ENCODE assay signal across 21 cellular contexts in the genomic region with DNA sequence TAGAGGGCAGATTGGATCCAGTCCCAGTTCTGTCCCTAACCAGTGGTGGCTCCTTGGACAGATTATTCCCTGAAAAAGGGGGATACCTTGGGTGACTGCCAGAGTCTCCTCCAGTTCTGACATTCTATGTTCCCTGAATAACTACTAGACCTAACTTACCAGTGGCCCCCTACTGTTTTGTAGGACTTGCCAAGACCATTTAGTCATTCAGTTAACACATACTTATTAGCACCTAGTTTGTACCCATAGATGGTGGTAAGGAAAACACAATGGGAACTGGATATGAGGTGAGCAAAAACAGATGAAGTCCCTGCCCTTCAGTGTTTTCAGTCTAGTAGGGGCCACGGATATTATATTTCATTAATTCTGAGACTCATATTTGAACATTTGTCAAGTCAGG.
"Had no signal": no experiment of that assay in that cellular context is flagged by ENCODE, and none has a peak within 500 bp of the region (broad histone marks: within the 10 kb centered on the region; RNA-seq: fewer than 3 reads in every experiment).

No MANE protein-coding gene starts in this region.

- H3K9ac ChIP-seq: neural progenitor cell, parathyroid adenoma had no signal

- H3K4me1 ChIP-seq: uterus had no signal

- H3K27ac ChIP-seq: coronary artery, neural progenitor cell, parathyroid adenoma, suprapubic skin, transverse colon, upper lobe of right lung had no signal

- H3K27ac Mint-ChIP-seq: memory B cell; mesothelial cell of epicardium; naive thymus-derived CD4-positive, alpha-beta T cell; nephron; neural progenitor cell; progenitor cell of endocrine pancreas; stimulated activated naive CD8-positive, alpha-beta T cell treated with anti-CD3 and anti-CD28 coated beads, Interleukin-15, amount 100 ng/mL, for 72 hours had no signal

- H3K4me1 Mint-ChIP-seq: memory B cell had no signal

- H3K36me3 ChIP-seq: neural progenitor cell, transverse colon, upper lobe of right lung, uterus had no signal

- H3K9me3 ChIP-seq: suprapubic skin, transverse colon, upper lobe of right lung, uterus had no signal

- H3K27me3 ChIP-seq: suprapubic skin, transverse colon, upper lobe of right lung, uterus had no signal

- H3K27me3 Mint-ChIP-seq: memory B cell; progenitor cell of endocrine pancreas; stimulated activated naive CD8-positive, alpha-beta T cell treated with anti-CD3 and anti-CD28 coated beads, Interleukin-15, amount 100 ng/mL, for 72 hours had no signal

- H2AFZ ChIP-seq: neural progenitor cell, parathyroid adenoma had no signal

- ATAC-seq: left lobe of liver; sciatic nerve; stimulated activated naive CD8-positive, alpha-beta T cell treated with anti-CD3 and anti-CD28 coated beads, Interleukin-15, amount 100 ng/mL, for 72 hours; upper lobe of right lung had no signal

- H3K4me2 ChIP-seq: neural progenitor cell, smooth muscle cell had no signal

- H3K79me2 ChIP-seq: parathyroid adenoma had no signal

- H3K36me3 Mint-ChIP-seq: memory B cell, mesothelial cell of epicardium had no signal

- H3K9me3 Mint-ChIP-seq: memory B cell; mesothelial cell of epicardium; nephron; neural progenitor cell; stimulated activated naive CD8-positive, alpha-beta T cell treated with anti-CD3 and anti-CD28 coated beads, Interleukin-15, amount 100 ng/mL, for 72 hours had no signal

- H3K4me3 ChIP-seq: coronary artery, lung, neural progenitor cell, smooth muscle cell, suprapubic skin, transverse colon, upper lobe of right lung, uterus had no signal

- H3K4me3 Mint-ChIP-seq: memory B cell; mesothelial cell of epicardium; naive thymus-derived CD4-positive, alpha-beta T cell; nephron; neural progenitor cell; stimulated activated naive CD8-positive, alpha-beta T cell treated with anti-CD3 and anti-CD28 coated beads, Interleukin-15, amount 100 ng/mL, for 72 hours had no signal

- DNase-seq: dermis blood vessel endothelial cell; effector memory CD4-positive, alpha-beta T cell; kidney; stimulated activated CD4-positive, alpha-beta T cell treated with anti-CD3 and anti-CD28 coated beads, Interleukin-12 subunit alpha, Interleukin-12 subunit beta, amount 100 ng/mL, for 4 hours; stimulated activated naive CD8-positive, alpha-beta T cell treated with anti-CD3 and anti-CD28 coated beads, Interleukin-15, amount 100 ng/mL, for 72 hours; transverse colon; upper lobe of right lung; uterus had no signal
